Comparison of ENCODE assay signal across 1 cellular context in the genomic region with DNA sequence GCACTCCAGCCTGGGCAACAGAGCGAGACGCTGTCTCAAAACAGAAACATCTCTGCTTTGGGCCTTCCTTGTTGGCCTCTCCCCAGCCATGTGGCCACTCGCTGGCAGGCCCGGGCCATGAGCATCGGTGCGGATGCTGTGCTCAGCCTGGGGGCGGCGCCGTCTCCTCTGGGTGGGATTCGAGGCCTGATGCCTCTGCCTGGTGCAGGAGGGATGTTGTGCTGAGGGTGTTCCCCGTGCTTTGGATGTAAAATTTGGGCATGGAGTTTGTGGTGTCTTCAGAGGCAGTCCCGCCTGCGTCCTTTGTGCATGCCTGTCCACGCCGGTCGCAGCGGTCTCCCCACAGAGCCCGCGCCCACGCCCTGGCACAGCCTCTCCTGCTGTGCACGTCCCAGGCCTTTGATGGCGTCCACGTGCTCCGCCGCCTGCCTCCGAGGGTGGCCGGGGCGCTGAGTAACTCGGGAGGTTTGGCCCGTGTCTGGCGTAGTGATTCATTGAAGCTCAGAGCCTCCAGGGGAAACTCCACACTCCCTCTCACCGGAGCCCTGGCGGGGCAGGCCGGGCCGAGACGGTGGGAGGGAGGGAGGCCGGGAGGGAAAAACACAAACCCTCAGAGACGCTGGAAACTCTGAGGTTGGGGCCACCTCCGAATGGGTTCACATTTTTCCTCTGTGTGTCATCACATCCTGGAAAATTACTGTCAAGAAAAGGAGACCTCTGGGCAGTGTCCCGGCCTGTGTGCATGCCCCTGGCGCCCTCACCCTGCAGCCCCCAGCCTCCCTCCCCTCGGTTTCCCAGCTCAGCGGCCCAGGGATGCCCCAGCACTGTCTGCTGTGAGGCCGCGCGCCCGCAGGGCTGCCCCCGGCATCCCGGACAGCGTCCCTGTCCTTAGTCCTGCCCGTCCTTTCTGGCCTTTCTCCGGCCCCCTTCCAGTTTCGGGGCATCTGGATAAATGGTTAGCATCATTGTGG.
TF ChIP-seq lines count a peak whose summit lies in the region.

No MANE protein-coding gene starts in this region.

TF ChIP-seq in IMR-90, 13 proteins besides CTCF, POLR2A, EP300 and RAD21 (continued from another document):
- TF ChIP-seq CEBPB (IDR thresholded peaks at IDR 0.05; ENCODE audit: low read depth, low read length): no peak
- TF ChIP-seq MAFK (IDR thresholded peaks at IDR 0.05; ENCODE audit: low read depth, low read length): no peak
- TF ChIP-seq, protein P1, sequence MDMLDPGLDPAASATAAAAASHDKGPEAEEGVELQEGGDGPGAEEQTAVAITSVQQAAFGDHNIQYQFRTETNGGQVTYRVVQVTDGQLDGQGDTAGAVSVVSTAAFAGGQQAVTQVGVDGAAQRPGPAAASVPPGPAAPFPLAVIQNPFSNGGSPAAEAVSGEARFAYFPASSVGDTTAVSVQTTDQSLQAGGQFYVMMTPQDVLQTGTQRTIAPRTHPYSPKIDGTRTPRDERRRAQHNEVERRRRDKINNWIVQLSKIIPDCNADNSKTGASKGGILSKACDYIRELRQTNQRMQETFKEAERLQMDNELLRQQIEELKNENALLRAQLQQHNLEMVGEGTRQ (IDR thresholded peaks at IDR 0.05; ENCODE audit: low read depth, low read length): peak; percentile 84
- TF ChIP-seq RCOR1 (IDR thresholded peaks at IDR 0.05; ENCODE audit: insufficient replicate concordance, low read length): no peak
- TF ChIP-seq, protein P2, sequence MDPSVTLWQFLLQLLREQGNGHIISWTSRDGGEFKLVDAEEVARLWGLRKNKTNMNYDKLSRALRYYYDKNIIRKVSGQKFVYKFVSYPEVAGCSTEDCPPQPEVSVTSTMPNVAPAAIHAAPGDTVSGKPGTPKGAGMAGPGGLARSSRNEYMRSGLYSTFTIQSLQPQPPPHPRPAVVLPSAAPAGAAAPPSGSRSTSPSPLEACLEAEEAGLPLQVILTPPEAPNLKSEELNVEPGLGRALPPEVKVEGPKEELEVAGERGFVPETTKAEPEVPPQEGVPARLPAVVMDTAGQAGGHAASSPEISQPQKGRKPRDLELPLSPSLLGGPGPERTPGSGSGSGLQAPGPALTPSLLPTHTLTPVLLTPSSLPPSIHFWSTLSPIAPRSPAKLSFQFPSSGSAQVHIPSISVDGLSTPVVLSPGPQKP (IDR thresholded peaks at IDR 0.05; ENCODE audit: borderline replicate concordance, low read depth, low read length): no peak
